8 cellular contexts compared by ENCODE assay signal in the genomic region with DNA sequence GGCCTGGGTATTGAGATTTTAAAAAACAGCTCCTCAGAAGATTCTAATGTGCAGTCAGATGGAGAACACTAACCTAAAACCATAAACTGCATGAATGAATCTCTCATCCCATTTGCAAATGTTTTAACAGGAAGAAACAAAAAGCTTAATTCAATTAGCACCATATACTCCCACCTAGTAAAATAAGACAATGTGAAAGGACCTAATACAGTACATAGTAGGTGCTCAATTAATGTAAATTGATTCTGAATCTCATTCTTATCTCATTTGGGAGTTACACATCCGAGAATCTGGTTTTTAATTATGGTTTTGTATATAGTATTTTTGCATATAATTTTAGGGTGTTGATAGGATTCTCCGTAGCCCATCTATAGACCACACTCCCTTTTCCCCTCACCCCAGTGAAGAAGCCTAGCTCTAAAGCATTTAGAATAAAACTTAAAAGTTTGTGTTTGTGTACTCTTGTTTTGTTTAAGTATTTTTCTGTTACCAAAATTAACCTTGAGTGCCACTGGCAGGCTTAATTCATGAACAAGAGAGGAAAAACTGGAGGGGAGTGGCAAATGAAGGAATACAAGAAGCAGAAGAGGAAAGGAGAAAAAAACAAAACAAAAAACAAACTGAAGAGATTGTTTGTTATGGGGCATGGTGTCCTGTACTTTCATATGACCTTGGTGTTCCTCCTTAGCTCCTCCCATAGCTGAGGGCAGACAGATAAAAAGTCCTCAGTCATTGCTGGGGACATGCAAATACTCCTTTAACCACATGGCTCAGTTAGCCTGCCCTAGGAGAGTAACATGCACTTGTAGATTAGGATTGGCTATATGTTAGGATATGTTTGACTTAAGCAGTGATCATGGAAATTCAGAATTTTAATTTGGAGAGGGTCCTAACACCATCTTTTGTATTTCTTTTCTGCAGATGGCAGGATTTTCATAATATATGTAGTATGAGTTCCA. TPM values are rescaled to one million over a fixed set of nuclear protein-coding genes. Genes with fewer than 3 reads are reported as not detected.
A peak's percentile ranks its signal among the peaks of the same experiment; 100 is the strongest.
DNase-seq lines count a peak whose midpoint lies in the region; ATAC-seq and TF ChIP-seq lines count a peak whose summit lies in the region.

No MANE protein-coding gene starts in this region.

- H3K9me3 Mint-ChIP-seq in endothelial cell (ENCODE audit: unreplicated experiment) (no peaks in the 10 kb centered on the region), neural progenitor cell (no peaks in the 10 kb centered on the region)

- H3K36me3 ChIP-seq in BJ (ENCODE audit: control insufficient read depth, insufficient read depth, low read length), result peaks cover 4% of the 10 kb centered on the region; the same call in 1 of the 2 replicates
- peaks cover 35% of the 10 kb centered on the region for H3K36me3 ChIP-seq in RWPE2 (ENCODE audit: low read depth)
- peaks cover 5% of the 10 kb centered on the region for H3K36me3 ChIP-seq in neural progenitor cell

- CTCF ChIA-PET in BJ (lab: Yijun Ruan, JAX), result interaction anchor here (0.6 to 6.5 kb wide), 19 partner anchors 8 to 626 kb away, joined by 3 to 66 read pairs (median 6); a partner anchor contains a TSS

- POLR2A ChIA-PET in BJ (lab: Charles Lee), result interaction anchor here (1.0 kb wide), 1 partner anchor 55 kb away, joined by 4 read pairs; no protein-coding TSS in a partner anchor

- H3K9ac ChIP-seq in neural progenitor cell, result peak overlapping the region; percentile 47

- H3K36me3 Mint-ChIP-seq in endothelial cell (ENCODE audit: low read depth, unreplicated experiment) (peaks cover 15% of the 10 kb centered on the region), neural progenitor cell (peaks cover 8% of the 10 kb centered on the region)

- DNase-seq in BJ (ENCODE audit: low read depth) (no peak), RWPE2 (ENCODE audit: low spot score) (no peak), endothelial cell (ENCODE audit: low spot score) (no peak), neural progenitor cell (ENCODE audit: low spot score) (no peak), SHP77 treated with DMSO at 0.1 percent for 48 hours (lab: John Stamatoyannopoulos, UW) (no peak), COR-L47 (lab: John Stamatoyannopoulos, UW) (no peak)

- peaks cover 13% of the 10 kb centered on the region for H3F3A ChIP-seq in neural progenitor cell (ENCODE audit: low read depth)

- H3K27ac ChIP-seq in RWPE2 (ENCODE audit: poor library complexity, severe bottlenecking) (peak overlapping the region; percentile 75), neural progenitor cell (peak overlapping the region; percentile 85)

- H3K27me3 Mint-ChIP-seq in endothelial cell (ENCODE audit: unreplicated experiment), result peaks cover 4% of the 10 kb centered on the region
- H3K27me3 Mint-ChIP-seq in neural progenitor cell (ENCODE audit: insufficient read depth, low read depth), result peaks cover 2% of the 10 kb centered on the region

- no peaks in the 10 kb centered on the region for H3K27me3 ChIP-seq in BJ (ENCODE audit: control insufficient read depth, insufficient read depth, low read length)
- H3K27me3 ChIP-seq in RWPE2 (ENCODE audit: insufficient read depth, poor library complexity, severe bottlenecking), result no peaks in the 10 kb centered on the region
- H3K27me3 ChIP-seq in neural progenitor cell, result no peaks in the 10 kb centered on the region

- peak overlapping the region; percentile 76 for H3K4me2 ChIP-seq in neural progenitor cell

- H3K4me1 Mint-ChIP-seq in endothelial cell (ENCODE audit: unreplicated experiment), result peaks cover 19% of the 10 kb centered on the region
- H3K4me1 Mint-ChIP-seq in neural progenitor cell, result peaks cover 16% of the 10 kb centered on the region

- no peaks in the 10 kb centered on the region for H4K20me1 ChIP-seq in neural progenitor cell (ENCODE audit: low read depth)

- peaks cover 13% of the 10 kb centered on the region for H3K4me1 ChIP-seq in RWPE2 (ENCODE audit: insufficient read depth, poor library complexity, severe bottlenecking)
- H3K4me1 ChIP-seq in neural progenitor cell, result peaks cover 6% of the 10 kb centered on the region

- TF ChIP-seq CTCF in BJ (IDR thresholded peaks at IDR 0.05; ENCODE audit: insufficient read depth, low read depth, low read length) (no peak), RWPE2 (IDR thresholded peaks at IDR 0.05; ENCODE audit: poor library complexity, severe bottlenecking) (no peak), endothelial cell (IDR thresholded peaks at IDR 0.05; ENCODE audit: unreplicated experiment) (no peak), neural progenitor cell (IDR thresholded peaks at IDR 0.05) (no peak)

- H3K4me3 ChIP-seq in BJ (ENCODE audit: low read depth, low read length), result peak overlapping the region; percentile 69
- H3K4me3 ChIP-seq in RWPE2 (ENCODE audit: severe bottlenecking), result peak overlapping the region; percentile 48
- H3K4me3 ChIP-seq in neural progenitor cell, result peak overlapping the region; percentile 83

- H3K27ac Mint-ChIP-seq in endothelial cell (ENCODE audit: unreplicated experiment) (peak overlapping the region; percentile 96), neural progenitor cell (peak overlapping the region; percentile 82)

- peak; percentile 53 for ATAC-seq in GM19043 (IDR thresholded peaks at IDR 0.05; ENCODE audit: low read depth, unreplicated experiment)
- ATAC-seq in HG03135 (IDR thresholded peaks at IDR 0.05; ENCODE audit: unreplicated experiment), result peak; percentile 50
- no peak for ATAC-seq in RWPE2 (ENCODE audit: low read depth)

- H3K79me2 ChIP-seq in neural progenitor cell (ENCODE audit: low read depth), result peaks cover 19% of the 10 kb centered on the region

- peak overlapping the region; percentile 92 for H2AFZ ChIP-seq in neural progenitor cell (replicated peaks)

- H3K4me3 Mint-ChIP-seq in endothelial cell (ENCODE audit: unreplicated experiment) (peak overlapping the region; percentile 94), neural progenitor cell (peak overlapping the region; percentile 97)

- H3K9me3 ChIP-seq in RWPE2 (ENCODE audit: severe bottlenecking), result no peaks in the 10 kb centered on the region
- no peaks in the 10 kb centered on the region for H3K9me3 ChIP-seq in neural progenitor cell (ENCODE audit: low read depth)

RNA-seq across cellular contexts. Expression of a gene that starts 1.2 kb away (rescaled TPM):
- 27.2 and 33.1 TPM in 2 replicates for polyA plus RNA-seq in BJ (2011; rRNA removed)
- 20.6 and 26.3 TPM in 2 replicates for polyA minus RNA-seq in BJ (2011; rRNA and poly(A)+ RNA removed)
- 51.6 TPM for total RNA-seq in endothelial cell (ENCODE audit: unreplicated experiment)
- 21.0 and 41.2 TPM in 2 replicates for total RNA-seq in neural progenitor cell (ENCODE audit: low replicate concordance)

RNA-seq across cellular contexts. Expression of a gene that starts 12.1 kb away (rescaled TPM):
- 0.01 TPM in 1 of 2 replicates, not detected in the other for polyA plus RNA-seq in BJ (2011; rRNA removed)
- not detected in 2 replicates for polyA minus RNA-seq in BJ (2011; rRNA and poly(A)+ RNA removed)
- total RNA-seq in endothelial cell (ENCODE audit: unreplicated experiment) (64.0 TPM), neural progenitor cell (ENCODE audit: low replicate concordance) (not detected in 2 replicates)

RNA-seq across cellular contexts. Expression of a gene that starts 42.8 kb away (rescaled TPM):
- 12.5 TPM in 2 replicates for polyA plus RNA-seq in BJ (2011; rRNA removed)
- polyA minus RNA-seq in BJ (2011; rRNA and poly(A)+ RNA removed), result 8.6 and 9.5 TPM in 2 replicates
- 59.5 TPM for total RNA-seq in endothelial cell (ENCODE audit: unreplicated experiment)
- total RNA-seq in neural progenitor cell (ENCODE audit: low replicate concordance), result 89.8 and 115 TPM in 2 replicates

RNA-seq across cellular contexts. Expression of a gene that starts 46.4 kb away (rescaled TPM):
- 65.4 and 110 TPM in 2 replicates for polyA plus RNA-seq in BJ (2011; rRNA removed)
- polyA minus RNA-seq in BJ (2011; rRNA and poly(A)+ RNA removed), result 53.6 and 89.9 TPM in 2 replicates
- 115 TPM for total RNA-seq in endothelial cell (ENCODE audit: unreplicated experiment)
- total RNA-seq in neural progenitor cell (ENCODE audit: low replicate concordance), result 47.7 and 86.5 TPM in 2 replicates

Comparison
In these comparisons a context has a peak if more than half of its experiments do, and no peak if none do; other contexts are left out.
1. RNA of a gene that starts 12.1 kb away (total RNA-seq): 64.0 TPM in endothelial cell (single experiment); not detected in neural progenitor cell; every median in the first group is over 10 times any median in the second.
2. Peak in every context shown above with its lines, with median percentiles within 50 percentile points of each other: H3K4me3 ChIP-seq.